ENCODE assay signal across 22 cellular contexts in the genomic region with DNA sequence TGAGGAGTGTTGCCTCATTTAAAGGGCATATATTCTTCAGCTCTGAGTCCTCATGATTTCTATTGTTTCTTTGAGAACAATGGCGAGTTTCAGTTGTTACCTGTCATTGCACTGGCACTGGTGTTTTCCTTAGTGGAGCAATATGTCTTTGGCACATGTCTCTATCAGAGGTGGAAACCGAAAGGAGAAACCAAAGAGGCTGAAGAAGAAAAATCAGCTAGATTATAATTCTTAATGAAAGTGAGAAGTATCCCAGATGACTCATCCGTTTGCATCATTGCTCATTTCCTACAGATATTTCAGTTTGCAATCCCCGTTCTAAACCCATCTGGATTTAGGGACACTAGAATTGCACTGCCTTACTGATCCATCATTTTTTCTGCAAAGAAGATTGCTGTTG.
A peak's percentile ranks its signal among the peaks of the same experiment; 100 is the strongest.
DNase-seq lines count a peak whose midpoint lies in the region; TF ChIP-seq lines count a peak whose summit lies in the region.
"Had no signal": no experiment of that assay in that cellular context is flagged by ENCODE, and none has a peak within 500 bp of the region (broad histone marks: within the 10 kb centered on the region; RNA-seq: fewer than 3 reads in every experiment).

No MANE protein-coding gene starts in this region.

- H3K36me3 ChIP-seq in breast epithelium (peaks cover 3% of the 10 kb centered on the region), fibroblast of lung (ENCODE audit: control insufficient read depth, insufficient read depth, low read length) (no peaks in the 10 kb centered on the region)
- H3K36me3 ChIP-seq: esophagus muscularis mucosa, prostate gland, spleen had no signal

- H2AFZ ChIP-seq in fibroblast of lung (ENCODE audit: low read length) = no peak overlapping the region
- H2AFZ ChIP-seq: PC-9 had no signal

- H3K9ac ChIP-seq in fibroblast of lung (ENCODE audit: insufficient read depth, low read length) = no peak overlapping the region

- H3K27ac ChIP-seq in breast epithelium (no peak overlapping the region), fibroblast of lung (ENCODE audit: insufficient read depth, low read length) (no peak overlapping the region)
- H3K27ac ChIP-seq: dorsolateral prefrontal cortex, esophagus muscularis mucosa, PC-9, prostate gland, spleen had no signal

- H3K4me1 ChIP-seq in breast epithelium (no peaks in the 10 kb centered on the region), fibroblast of lung (ENCODE audit: control insufficient read depth, extremely low read depth, insufficient read depth, low read length) (no peaks in the 10 kb centered on the region)
- H3K4me1 ChIP-seq: esophagus muscularis mucosa, prostate gland, spleen had no signal

- TF ChIP-seq CTCF in MCF 10A (IDR thresholded peaks at IDR 0.05; ENCODE audit: unreplicated experiment) (no peak), breast epithelium (IDR thresholded peaks at IDR 0.05) (no peak), fibroblast of lung (conservative IDR thresholded peaks at IDR 0.05 in 1 of 2, IDR thresholded peaks at IDR 0.05 in 1 of 2; ENCODE audit: low read depth in 1 of 2, low read length in 2 of 2) (no peak), type B pancreatic cell (conservative IDR thresholded peaks at IDR 0.05) (no peak)

- no peaks in the 10 kb centered on the region for H3K4me1 Mint-ChIP-seq in MCF 10A (ENCODE audit: insufficient read depth, unreplicated experiment)
- peaks cover 5% of the 10 kb centered on the region for H3K4me1 Mint-ChIP-seq in type B pancreatic cell (ENCODE audit: unreplicated experiment)
- H3K4me1 Mint-ChIP-seq in activated CD4-positive, alpha-beta memory T cell treated with anti-CD3 and anti-CD28 coated beads for 36 hours (ENCODE audit: low read depth) = no peaks in the 10 kb centered on the region
- H3K4me1 Mint-ChIP-seq: memory B cell, nephron had no signal

- no peak for TF ChIP-seq POLR2A in breast epithelium (IDR thresholded peaks at IDR 0.05)

- no peaks in the 10 kb centered on the region for H3K36me3 Mint-ChIP-seq in MCF 10A (ENCODE audit: insufficient read depth, unreplicated experiment)
- H3K36me3 Mint-ChIP-seq in type B pancreatic cell = no peaks in the 10 kb centered on the region
- no peaks in the 10 kb centered on the region for H3K36me3 Mint-ChIP-seq in activated CD4-positive, alpha-beta memory T cell treated with anti-CD3 and anti-CD28 coated beads for 36 hours
- H3K36me3 Mint-ChIP-seq: activated naive CD8-positive, alpha-beta T cell; memory B cell had no signal

- H3K9me3 ChIP-seq in breast epithelium (no peaks in the 10 kb centered on the region), fibroblast of lung (ENCODE audit: control insufficient read depth, insufficient read depth, low read depth, low read length) (no peaks in the 10 kb centered on the region)
- H3K9me3 ChIP-seq: esophagus muscularis mucosa, prostate gland, spleen had no signal

- H3K4me2 ChIP-seq in fibroblast of lung (ENCODE audit: extremely low read depth, insufficient read depth, low read length) = no peak overlapping the region
- H3K4me2 ChIP-seq: PC-9 had no signal

- H3K79me2 ChIP-seq in fibroblast of lung (ENCODE audit: control insufficient read depth, insufficient read depth, low read length) = no peaks in the 10 kb centered on the region

- DNase-seq in MCF 10A (ENCODE audit: unreplicated experiment) (peak; percentile 63), breast epithelium (ENCODE audit: low spot score in 2 of 2) (no peak), RPMI8226 (peak; percentile 14), fibroblast of lung (ENCODE audit: low read depth in 2 of 2) (peak; percentile 46 to 52), foreskin melanocyte (no peak), type B pancreatic cell (ENCODE audit: extremely low spot score, unreplicated experiment) (no peak), globus pallidus (ENCODE audit: low spot score) (no peak)
- no peak for DNase-seq in activated CD4-positive, alpha-beta memory T cell treated with anti-CD3 and anti-CD28 coated beads for 36 hours
- DNase-seq: C1 segment of cervical spinal cord, dorsolateral prefrontal cortex, hypothalamus, IMR-90, NCI-H1092 treated with DMSO at 0.1 percent for 48 hours, NCI-H526 treated with DMSO at 0.1 percent for 48 hours, PC-9, spleen, T-helper 9 cell had no signal

- H4K20me1 ChIP-seq in fibroblast of lung (ENCODE audit: control insufficient read depth, extremely low read depth, insufficient read depth, low read length) = no peaks in the 10 kb centered on the region

- POLR2A ChIA-PET in MCF 10A (lab: Yijun Ruan, JAX) = interaction anchor here (1.2 to 1.4 kb wide), 2 partner anchors 10 to 24 kb away, joined by 3 to 4 read pairs; no protein-coding TSS in a partner anchor
- POLR2A ChIA-PET in activated CD4-positive, alpha-beta memory T cell treated with anti-CD3 and anti-CD28 coated beads for 36 hours (lab: Charles Lee) = no interaction called here

- H3K4me3 Mint-ChIP-seq in MCF 10A (ENCODE audit: unreplicated experiment) (no peak overlapping the region), type B pancreatic cell (no peak overlapping the region)
- H3K4me3 Mint-ChIP-seq in activated CD4-positive, alpha-beta memory T cell treated with anti-CD3 and anti-CD28 coated beads for 36 hours = no peak overlapping the region
- H3K4me3 Mint-ChIP-seq: activated naive CD8-positive, alpha-beta T cell; memory B cell; nephron had no signal

- H3K9me3 Mint-ChIP-seq in MCF 10A (ENCODE audit: unreplicated experiment) (no peaks in the 10 kb centered on the region), type B pancreatic cell (no peaks in the 10 kb centered on the region)
- H3K9me3 Mint-ChIP-seq in activated CD4-positive, alpha-beta memory T cell treated with anti-CD3 and anti-CD28 coated beads for 36 hours = no peaks in the 10 kb centered on the region
- H3K9me3 Mint-ChIP-seq: memory B cell, nephron had no signal

- H3K27me3 Mint-ChIP-seq in MCF 10A (ENCODE audit: insufficient read depth, unreplicated experiment) = no peaks in the 10 kb centered on the region
- H3K27me3 Mint-ChIP-seq in type B pancreatic cell = no peaks in the 10 kb centered on the region
- H3K27me3 Mint-ChIP-seq in activated CD4-positive, alpha-beta memory T cell treated with anti-CD3 and anti-CD28 coated beads for 36 hours = no peaks in the 10 kb centered on the region
- H3K27me3 Mint-ChIP-seq: activated naive CD8-positive, alpha-beta T cell; memory B cell had no signal

- H3K27me3 ChIP-seq in breast epithelium = no peaks in the 10 kb centered on the region
- no peaks in the 10 kb centered on the region for H3K27me3 ChIP-seq in fibroblast of lung (ENCODE audit: control insufficient read depth, insufficient read depth, low read length)
- H3K27me3 ChIP-seq: dorsolateral prefrontal cortex, esophagus muscularis mucosa, spleen had no signal

- CTCF ChIA-PET in MCF 10A (lab: Yijun Ruan, JAX) = interaction anchor here (1.8 kb wide), 1 partner anchor 8 kb away, joined by 6 read pairs; no protein-coding TSS in a partner anchor
- CTCF ChIA-PET in activated CD4-positive, alpha-beta memory T cell treated with anti-CD3 and anti-CD28 coated beads for 36 hours (lab: Charles Lee) = no interaction called here

- intact Hi-C loops in MCF 10A (cut with micrococcal nuclease) (no loop called here), breast epithelium (cut with DNase I; ENCODE audit: low total_unique reads) (no loop called here)
- intact Hi-C loops in activated CD4-positive, alpha-beta memory T cell treated with anti-CD3 and anti-CD28 coated beads for 36 hours (cut with micrococcal nuclease) = no loop called here

- H3K4me3 ChIP-seq in breast epithelium = no peak overlapping the region
- H3K4me3 ChIP-seq in fibroblast of lung (replicated peaks in 1 of 4; ENCODE audit: control extremely low read depth in 1 of 4, insufficient read depth in 1 of 4, low read depth in 3 of 4, low read length in 4 of 4) = no peak overlapping the region
- H3K4me3 ChIP-seq: dorsolateral prefrontal cortex, esophagus muscularis mucosa, PC-9, prostate gland, spleen had no signal

- no TSS peak for BruUV-seq in MCF 10A (replicated peaks; lab: Mats Ljungman, UMichigan)

- no peak overlapping the region for H3K27ac Mint-ChIP-seq in MCF 10A (ENCODE audit: low read depth, unreplicated experiment)
- no peak overlapping the region for H3K27ac Mint-ChIP-seq in type B pancreatic cell
- no peak overlapping the region for H3K27ac Mint-ChIP-seq in activated CD4-positive, alpha-beta memory T cell treated with anti-CD3 and anti-CD28 coated beads for 36 hours
- H3K27ac Mint-ChIP-seq: activated naive CD8-positive, alpha-beta T cell; memory B cell; nephron had no signal

Comparison
In these comparisons a context has a peak if more than half of its experiments do, and no peak if none do; other contexts are left out.
1. DNase-seq: peak in MCF 10A (single experiment), RPMI8226 (single experiment) and fibroblast of lung (2 of 2); none in breast epithelium (0 of 2), foreskin melanocyte (single experiment), type B pancreatic cell (single experiment), globus pallidus (single experiment) and activated CD4-positive, alpha-beta memory T cell treated with anti-CD3 and anti-CD28 coated beads for 36 hours (single experiment).